In the genomic region with DNA sequence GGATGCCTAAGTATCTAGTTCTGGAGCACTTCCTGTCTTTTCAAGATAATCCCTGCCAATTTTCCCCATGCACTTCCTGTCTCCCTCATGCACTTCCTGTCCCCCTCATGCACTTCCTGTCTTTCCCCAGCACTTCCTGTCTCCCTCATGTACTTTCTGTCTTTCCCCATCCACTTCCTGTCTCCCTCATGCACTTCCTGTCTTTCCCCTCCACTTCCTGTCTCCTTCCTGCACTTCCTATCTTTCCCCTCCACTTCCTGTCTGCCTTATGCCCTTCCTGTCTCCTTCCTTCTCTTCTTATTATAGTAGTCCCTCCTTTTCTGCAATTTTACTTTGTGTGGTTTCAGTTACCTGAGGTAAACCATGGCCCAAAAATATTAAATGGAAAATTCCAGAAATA, we compare ENCODE assay signal across 1 cellular context.
TF ChIP-seq lines count a peak whose summit lies in the region.

No MANE protein-coding gene starts in this region.

TF ChIP-seq in IMR-90, 13 proteins besides CTCF, POLR2A, EP300 and RAD21:
- no peak for TF ChIP-seq RFX5 (IDR thresholded peaks at IDR 0.05; ENCODE audit: low read depth, low read length)
- no peak for TF ChIP-seq MAFK (IDR thresholded peaks at IDR 0.05; ENCODE audit: low read depth, low read length)
- TF ChIP-seq BHLHE40 (IDR thresholded peaks at IDR 0.05; ENCODE audit: low read depth, low read length), result no peak
- TF ChIP-seq RCOR1 (IDR thresholded peaks at IDR 0.05; ENCODE audit: insufficient replicate concordance, low read length), result no peak
- no peak for TF ChIP-seq CEBPB (IDR thresholded peaks at IDR 0.05; ENCODE audit: low read depth, low read length)
- no peak for TF ChIP-seq MAZ (IDR thresholded peaks at IDR 0.05; ENCODE audit: borderline replicate concordance, low read depth, low read length)
- TF ChIP-seq, protein P1, sequence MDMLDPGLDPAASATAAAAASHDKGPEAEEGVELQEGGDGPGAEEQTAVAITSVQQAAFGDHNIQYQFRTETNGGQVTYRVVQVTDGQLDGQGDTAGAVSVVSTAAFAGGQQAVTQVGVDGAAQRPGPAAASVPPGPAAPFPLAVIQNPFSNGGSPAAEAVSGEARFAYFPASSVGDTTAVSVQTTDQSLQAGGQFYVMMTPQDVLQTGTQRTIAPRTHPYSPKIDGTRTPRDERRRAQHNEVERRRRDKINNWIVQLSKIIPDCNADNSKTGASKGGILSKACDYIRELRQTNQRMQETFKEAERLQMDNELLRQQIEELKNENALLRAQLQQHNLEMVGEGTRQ (IDR thresholded peaks at IDR 0.05; ENCODE audit: low read depth, low read length), result no peak
TF ChIP-seq in IMR-90: peak in this region for 0.
